In genomic region chr4:118281611-118282442, GRCh38 we compare ENCODE assay signal across 8 cellular contexts.
DNase-seq lines count a peak whose midpoint lies in the region; ATAC-seq, FAIRE-seq and TF ChIP-seq lines count a peak whose summit lies in the region.

No MANE protein-coding gene starts in this region.

- no peak overlapping the region for H3K9ac ChIP-seq in HepG2 (ENCODE audit: insufficient read depth, low read depth, low read length)

- H3K27ac ChIP-seq in HEK293 (ENCODE audit: extremely low read depth, low read depth, low read length) (no peak overlapping the region), HepG2 (ENCODE audit: extremely low read length, insufficient read depth, low read length) (peak overlapping the region; percentile 95)

- peaks cover 20% of the 10 kb centered on the region for H4K20me1 ChIP-seq in HepG2 (ENCODE audit: insufficient read depth, low read length)

- H3K4me2 ChIP-seq in HepG2 (ENCODE audit: low read depth, low read length), result 0 out of 2 replicates have a peak overlapping the region, but pooled peaks have one; percentile 77

- H3K36me3 ChIP-seq in Caco-2 (ENCODE audit: control insufficient read depth, insufficient read depth, low read length) (peaks cover 3% of the 10 kb centered on the region; the same call in 1 of the 2 replicates), HEK293 (ENCODE audit: control insufficient read depth in 2 of 2, insufficient read depth in 1 of 2, low read length in 2 of 2) (peaks cover 0 to 39% of the 10 kb centered on the region in 2 experiments; a peak in 1 of 3 replicates), HepG2 (replicated peaks in 1 of 2; ENCODE audit: control insufficient read depth in 1 of 2, insufficient read depth in 2 of 2, low read length in 2 of 2) (peaks cover 1 to 2% of the 10 kb centered on the region in 2 experiments; a peak in 1 of 5 replicates)

- no peak for TF ChIP-seq EP300 in HepG2 (IDR thresholded peaks at IDR 0.05; ENCODE audit: low read depth in 2 of 2, low read length in 2 of 2)
- no peak for TF ChIP-seq EP300 in HepG2 (CRISPR knock-in tag; IDR thresholded peaks at IDR 0.05; ENCODE audit: borderline replicate concordance)

- intact Hi-C loops in Caco-2 (cut with micrococcal nuclease; ENCODE audit: unreplicated experiment) (loop anchor here (1.0 to 5.0 kb wide), 2 partner anchors 71 to 400 kb away; partner anchors contain the start of gene PRSS12), HepG2 (cut with micrococcal nuclease; ENCODE audit: unreplicated experiment) (loop anchor here (1.0 to 5.0 kb wide), 2 partner anchors 71 to 405 kb away; partner anchors contain the start of genes METTL14 and PRSS12)

- BruUV-seq in Caco-2 (replicated peaks; lab: Mats Ljungman, UMichigan), result no TSS peak
- BruUV-seq in HepG2 (replicated peaks; lab: Mats Ljungman, UMichigan), result no TSS peak

- FAIRE-seq in HepG2 (lab: Jason Lieb, UNC), result no peak

- H3K4me3 ChIP-seq in Caco-2 (ENCODE audit: low read depth, low read length) (no peak overlapping the region), HEK293 (ENCODE audit: low read depth, low read length) (no peak overlapping the region), HepG2 (replicated peaks in 1 of 3; ENCODE audit: insufficient read depth in 1 of 3, low read depth in 2 of 3, low read length in 3 of 3) (no peak overlapping the region)

- DNase-seq in Caco-2 (no peak), WTC11 (ENCODE audit: low spot score) (no peak), HepG2 (ENCODE audit: low spot score) (peak; percentile 18), putamen (ENCODE audit: low spot score) (no peak), anterior cingulate cortex (lab: John Stamatoyannopoulos, UW) (no peak), NK-92 (lab: John Stamatoyannopoulos, UW; ENCODE audit: unreplicated experiment) (no peak)

- POLR2A ChIA-PET in Caco-2 (lab: Charles Lee), result no interaction called here
- POLR2A ChIA-PET in HEK293 (lab: Yijun Ruan, JAX), result no interaction called here
- POLR2A ChIA-PET in WTC11 (lab: Charles Lee), result no interaction called here
- POLR2A ChIA-PET in HepG2 (lab: Yijun Ruan, JAX), result no interaction called here

- 73% methylated on average over 9 of the region's 9 CpGs for WGBS in HepG2 (ENCODE audit: low lambda C conversion rate)

- peak; percentile 29 for ATAC-seq in WTC11
- ATAC-seq in HepG2, result peak; percentile 20
- no peak for ATAC-seq in HG03280 (IDR thresholded peaks at IDR 0.05; ENCODE audit: unreplicated experiment)

- H3K4me3 Mint-ChIP-seq in Caco-2 (ENCODE audit: unreplicated experiment) (peak overlapping the region; percentile 16), WTC11 (no peak overlapping the region)

- H3K27ac Mint-ChIP-seq in Caco-2 (ENCODE audit: unreplicated experiment), result no peak overlapping the region
- H3K27ac Mint-ChIP-seq in WTC11, result peak overlapping the region; percentile 46

- peaks cover 19% of the 10 kb centered on the region for H3K79me2 ChIP-seq in HepG2 (ENCODE audit: insufficient read depth, low read length)

- in situ Hi-C loops in HepG2 (cut with HindIII; ENCODE audit: extremely low pct_ligation_motif_present, low pct_unique_long_range_greater_than_20kb), result no loop called here

- H3K27me3 ChIP-seq in Caco-2 (replicated peaks; ENCODE audit: control insufficient read depth, insufficient read depth, low read length) (no peaks in the 10 kb centered on the region), HepG2 (ENCODE audit: control insufficient read depth in 1 of 2, insufficient read depth in 2 of 2, low read length in 2 of 2) (no peaks in the 10 kb centered on the region; a peak in 1 of 5 replicates)

- no peak overlapping the region for H2AFZ ChIP-seq in HepG2 (ENCODE audit: low read length)

- peak; percentile 61 to 71 for TF ChIP-seq POLR2A in HepG2 (IDR thresholded peaks at IDR 0.05; ENCODE audit: insufficient read depth in 1 of 2, low read depth in 2 of 2, low read length in 2 of 2)

- no peak for TF ChIP-seq CTCF in Caco-2 (IDR thresholded peaks at IDR 0.05; ENCODE audit: insufficient read depth in 1 of 2, low read depth in 1 of 2, low read length in 1 of 2, severe bottlenecking in 1 of 2, unreplicated experiment in 1 of 2)
- no peak for TF ChIP-seq CTCF in HEK293 (tag by site-specific recombination; IDR thresholded peaks at IDR 0.05)
- TF ChIP-seq CTCF in WTC11 (IDR thresholded peaks at IDR 0.05), result no peak
- TF ChIP-seq CTCF in HepG2 (CRISPR knock-in tag; IDR thresholded peaks at IDR 0.05), result no peak

- H3K4me1 ChIP-seq in Caco-2, result peaks cover 22% of the 10 kb centered on the region
- H3K4me1 ChIP-seq in HEK293 (ENCODE audit: control insufficient read depth, insufficient read depth, low read length), result no peaks in the 10 kb centered on the region
- H3K4me1 ChIP-seq in HepG2 (ENCODE audit: insufficient read depth, low read length), result peaks cover 33% of the 10 kb centered on the region

- 0 out of 2 replicates have a peak, but pooled peaks have one; percentile 13 for TF ChIP-seq RAD21 in HepG2 (CRISPR knock-in tag; IDR thresholded peaks at IDR 0.05)

- H3K9me3 ChIP-seq in Caco-2 (no peaks in the 10 kb centered on the region), HEK293 (ENCODE audit: control insufficient read depth, insufficient read depth, low read depth, low read length) (no peaks in the 10 kb centered on the region), HepG2 (ENCODE audit: low read length) (no peaks in the 10 kb centered on the region)

- no peaks in the 10 kb centered on the region for H3K4me1 Mint-ChIP-seq in Caco-2 (ENCODE audit: low read depth, unreplicated experiment)
- H3K4me1 Mint-ChIP-seq in WTC11, result peaks cover 27% of the 10 kb centered on the region

- no peaks in the 10 kb centered on the region for H3K27me3 Mint-ChIP-seq in Caco-2 (ENCODE audit: insufficient read depth, unreplicated experiment)
- H3K27me3 Mint-ChIP-seq in WTC11 (ENCODE audit: low read depth), result no peaks in the 10 kb centered on the region; the same call in 1 of the 2 replicates

- H3K9me3 Mint-ChIP-seq in Caco-2 (ENCODE audit: unreplicated experiment), result no peaks in the 10 kb centered on the region
- no peaks in the 10 kb centered on the region for H3K9me3 Mint-ChIP-seq in WTC11

- H3K36me3 Mint-ChIP-seq in Caco-2 (ENCODE audit: insufficient read depth, unreplicated experiment) (peaks cover 49% of the 10 kb centered on the region), WTC11 (peaks cover 28% of the 10 kb centered on the region)

- CTCF ChIA-PET in Caco-2 (lab: Charles Lee) (no interaction called here), HEK293 (lab: Yijun Ruan, JAX) (interaction anchor here (1.6 kb wide), 1 partner anchor 71 kb away, joined by 7 read pairs; the partner anchor contains the start of gene PRSS12), WTC11 (lab: Charles Lee) (interaction anchor here (1.5 kb wide), 1 partner anchor 71 kb away, joined by 4 read pairs; the partner anchor contains the start of gene PRSS12), HepG2 (lab: Yijun Ruan, JAX; ENCODE audit: low intra/inter-chr PET ratio, low total read pairs) (no interaction called here)

TF ChIP-seq in WTC11, 78 proteins besides CTCF, POLR2A, EP300 and RAD21 (continues in another document):
- TF ChIP-seq E2F4 (CRISPR knock-in tag; IDR thresholded peaks at IDR 0.05; ENCODE audit: borderline replicate concordance, low read depth), result no peak

TF ChIP-seq in HepG2, 621 proteins besides CTCF, POLR2A, EP300 and RAD21 (continues in another document):
- no peak for TF ChIP-seq ZNF639 (CRISPR knock-in tag; conservative IDR thresholded peaks at IDR 0.05)
- TF ChIP-seq CC2D1A (CRISPR knock-in tag; IDR thresholded peaks at IDR 0.05), result no peak
- no peak for TF ChIP-seq ZSCAN5A (CRISPR knock-in tag; IDR thresholded peaks at IDR 0.05; ENCODE audit: borderline replicate concordance)
- no peak for TF ChIP-seq ZNF574 (CRISPR knock-in tag; IDR thresholded peaks at IDR 0.05)
- no peak for TF ChIP-seq MED13 (CRISPR knock-in tag; IDR thresholded peaks at IDR 0.05)
- TF ChIP-seq AGO2 (optimal IDR thresholded peaks at IDR 0.05; ENCODE audit: low read depth, low read length), result peak; percentile 86

Comparison
In these comparisons a context has a peak if more than half of its experiments do, and no peak if none do; other contexts are left out.
1. CTCF ChIA-PET loops: an anchor here in HEK293 (1.6 kb wide) and WTC11 (1.5 kb wide); none called in Caco-2 and HepG2.